In the genomic region with DNA sequence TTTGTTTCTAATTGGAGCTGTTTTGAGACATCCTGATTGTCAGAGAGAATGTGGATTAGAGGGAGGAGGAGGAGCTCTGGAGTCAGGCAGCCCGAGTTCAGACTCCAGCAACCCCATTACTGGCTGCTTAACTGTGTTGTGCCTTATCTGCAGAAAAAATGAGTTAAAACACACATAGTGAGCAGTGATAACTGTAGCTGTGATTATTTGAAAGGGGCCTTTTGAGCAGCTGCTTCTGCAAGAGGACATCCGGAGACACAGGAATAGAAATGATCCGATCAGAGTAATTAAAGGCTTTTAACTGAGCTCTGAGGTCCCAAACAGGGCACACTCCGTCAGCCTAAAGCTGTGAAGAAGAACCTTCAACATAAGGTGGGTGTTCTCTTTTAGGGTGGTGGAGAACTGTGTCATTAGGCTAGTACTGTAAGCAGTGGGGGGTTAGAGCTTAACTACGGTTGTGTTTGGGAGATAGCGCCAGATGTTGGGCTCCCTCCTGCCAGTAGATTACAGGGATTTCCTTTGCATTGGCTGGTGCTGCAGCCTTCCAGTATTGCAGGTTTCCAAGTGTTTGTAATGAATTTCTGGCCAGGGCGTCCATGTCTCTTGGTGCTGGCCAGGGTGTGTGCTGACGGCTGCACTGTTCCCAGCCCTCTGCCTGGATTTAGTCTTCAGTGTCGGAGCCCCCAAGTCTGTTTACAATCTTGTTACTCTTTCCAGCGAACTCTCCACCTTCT, we compare ENCODE assay signal across 8 cellular contexts. TPM values are rescaled to one million over a fixed set of nuclear protein-coding genes. Genes with fewer than 3 reads are reported as not detected.
DNase-seq lines count a peak whose midpoint lies in the region; ATAC-seq, FAIRE-seq and TF ChIP-seq lines count a peak whose summit lies in the region.

No MANE protein-coding gene starts in this region.

- H3K27ac Mint-ChIP-seq in H9: peak overlapping the region; percentile 46 to 93 (median 91)
- no peak overlapping the region for H3K27ac Mint-ChIP-seq in astrocyte (ENCODE audit: unreplicated experiment)
- no peak overlapping the region for H3K27ac Mint-ChIP-seq in activated CD8-positive, alpha-beta T cell treated with anti-CD3 and anti-CD28 coated beads for 36 hours

- no peak overlapping the region for H3K4ac ChIP-seq in H9 (ENCODE audit: low read depth, low read length)

- no peaks in the 10 kb centered on the region for H3K23me2 ChIP-seq in H9 (ENCODE audit: insufficient read length, low read depth, low read length, poor library complexity, severe bottlenecking)

- FAIRE-seq in astrocyte (lab: Jason Lieb, UNC): no peak

- H3K9ac ChIP-seq in H9 (ENCODE audit: extremely low read depth, insufficient read length, low read length) (no peak overlapping the region), astrocyte (ENCODE audit: low read length) (peak overlapping the region; percentile 14), skeletal muscle satellite cell (ENCODE audit: low read depth, low read length) (peak overlapping the region; percentile 18)

- H4K20me1 ChIP-seq in H9 (ENCODE audit: control insufficient read depth, insufficient read depth, insufficient read length): no peaks in the 10 kb centered on the region
- peaks cover 94% of the 10 kb centered on the region for H4K20me1 ChIP-seq in astrocyte (ENCODE audit: insufficient read depth, low read length)

- 0 out of 2 replicates have a peak overlapping the region, but pooled peaks have one; percentile 5 for H3K14ac ChIP-seq in H9 (ENCODE audit: insufficient read depth, low read length)

- no peak for TF ChIP-seq CTCF in H9 (conservative IDR thresholded peaks at IDR 0.05)
- TF ChIP-seq CTCF in astrocyte (IDR thresholded peaks at IDR 0.05; ENCODE audit: insufficient read depth, low read depth, low read length): no peak
- no peak for TF ChIP-seq CTCF in activated CD8-positive, alpha-beta T cell treated with anti-CD3 and anti-CD28 coated beads for 36 hours (IDR thresholded peaks at IDR 0.05)

- POLR2A ChIA-PET in activated CD8-positive, alpha-beta T cell treated with anti-CD3 and anti-CD28 coated beads for 36 hours (lab: Charles Lee): interaction anchor here (1.0 to 1.1 kb wide), 3 partner anchors 12 to 106 kb away, joined by 3 to 4 read pairs (median 3); no protein-coding TSS in a partner anchor

- H3K4me3 Mint-ChIP-seq in H9 (peak overlapping the region; percentile 34 to 58), astrocyte (ENCODE audit: unreplicated experiment) (peak overlapping the region; percentile 66)
- no peak overlapping the region for H3K4me3 Mint-ChIP-seq in activated CD8-positive, alpha-beta T cell treated with anti-CD3 and anti-CD28 coated beads for 36 hours
- H3K4me3 Mint-ChIP-seq in activated T-cell treated with anti-CD3 and anti-CD28 coated beads, Interleukin-2, amount 50 U/mL, for 4 hours: no peak overlapping the region

- no peak overlapping the region for H3K18ac ChIP-seq in H9 (ENCODE audit: insufficient read length, low read depth, low read length)

- no peak overlapping the region for H4K5ac ChIP-seq in H9 (ENCODE audit: insufficient read length, low read depth, low read length)

- H3K56ac ChIP-seq in H9 (ENCODE audit: insufficient read length, low read depth, low read length): no peak overlapping the region

- no peak overlapping the region for H4K91ac ChIP-seq in H9 (ENCODE audit: insufficient read length, low read depth, low read length)

- no peaks in the 10 kb centered on the region for H3K9me3 ChIP-seq in H9 (ENCODE audit: control insufficient read depth, low read depth, low read length)
- H3K9me3 ChIP-seq in astrocyte (ENCODE audit: insufficient read depth, low read depth, low read length): no peaks in the 10 kb centered on the region
- no peaks in the 10 kb centered on the region for H3K9me3 ChIP-seq in skeletal muscle satellite cell (replicated peaks; ENCODE audit: low read length)

- no peak overlapping the region for H2AFZ ChIP-seq in H9 (ENCODE audit: low read length)
- H2AFZ ChIP-seq in astrocyte (ENCODE audit: low read depth, low read length): no peak overlapping the region

- H3K4me3 ChIP-seq in astrocyte (ENCODE audit: insufficient read depth, low read depth, low read length): peak overlapping the region; percentile 15
- H3K4me3 ChIP-seq in skeletal muscle satellite cell (ENCODE audit: low read length): peak overlapping the region; percentile 15

- H3K9me3 Mint-ChIP-seq in H9 (no peaks in the 10 kb centered on the region), astrocyte (ENCODE audit: unreplicated experiment) (no peaks in the 10 kb centered on the region)
- no peaks in the 10 kb centered on the region for H3K9me3 Mint-ChIP-seq in activated CD8-positive, alpha-beta T cell treated with anti-CD3 and anti-CD28 coated beads for 36 hours
- H3K9me3 Mint-ChIP-seq in activated T-cell treated with anti-CD3 and anti-CD28 coated beads, Interleukin-2, amount 50 U/mL, for 4 hours: no peaks in the 10 kb centered on the region

- H3T11ph ChIP-seq in H9 (ENCODE audit: low read length): no peak overlapping the region

- H2BK15ac ChIP-seq in H9 (ENCODE audit: low read depth, low read length): no peak overlapping the region

- no peak overlapping the region for H3K23ac ChIP-seq in H9 (ENCODE audit: insufficient read length, low read depth, low read length)

- H3K27me3 ChIP-seq in H9 (ENCODE audit: insufficient read depth, low read length) (no peaks in the 10 kb centered on the region), astrocyte (ENCODE audit: insufficient read depth, low read length) (no peaks in the 10 kb centered on the region), skeletal muscle satellite cell (ENCODE audit: control insufficient read depth, insufficient read depth, low read length) (no peaks in the 10 kb centered on the region)

- no peak overlapping the region for H2AK5ac ChIP-seq in H9 (ENCODE audit: insufficient read length, low read length)

- intact Hi-C loops in activated CD8-positive, alpha-beta T cell treated with anti-CD3 and anti-CD28 coated beads for 36 hours (cut with micrococcal nuclease): no loop called here

- CTCF ChIA-PET in activated CD8-positive, alpha-beta T cell treated with anti-CD3 and anti-CD28 coated beads for 36 hours (lab: Charles Lee): interaction anchor here (0.8 to 2.7 kb wide), 3 partner anchors 15 to 104 kb away, joined by 3 to 8 read pairs (median 3); no protein-coding TSS in a partner anchor

- WGBS in H9 (ENCODE audit: extremely low coverage, insufficient read length, low lambda C conversion rate): no CpG with 5 or more reads among the region's 10 CpGs

- no peak overlapping the region for H2BK120ac ChIP-seq in H9 (ENCODE audit: low read depth, low read length, poor library complexity, severe bottlenecking)

- H2BK5ac ChIP-seq in H9 (ENCODE audit: insufficient read length, low read length): no peak overlapping the region

- no peak for ATAC-seq in esophagus mucosa
- ATAC-seq in activated CD8-positive, alpha-beta T cell treated with anti-CD3 and anti-CD28 coated beads for 36 hours: no peak
- no peak for ATAC-seq in activated T-cell treated with anti-CD3 and anti-CD28 coated beads, Interleukin-2, amount 50 U/mL, for 4 hours

- H3K36me3 Mint-ChIP-seq in H9 (ENCODE audit: insufficient read depth in 1 of 3, low read depth in 3 of 3): no peaks in the 10 kb centered on the region; a peak in 1 of 7 replicates
- H3K36me3 Mint-ChIP-seq in astrocyte (ENCODE audit: low read depth, unreplicated experiment): peaks cover 3% of the 10 kb centered on the region
- peaks cover 3% of the 10 kb centered on the region for H3K36me3 Mint-ChIP-seq in activated CD8-positive, alpha-beta T cell treated with anti-CD3 and anti-CD28 coated beads for 36 hours (ENCODE audit: low read depth)
- H3K36me3 Mint-ChIP-seq in activated T-cell treated with anti-CD3 and anti-CD28 coated beads, Interleukin-2, amount 50 U/mL, for 4 hours (ENCODE audit: insufficient read depth): peaks cover 11% of the 10 kb centered on the region

- H3K4me1 ChIP-seq in H9 (ENCODE audit: insufficient read depth, low read length): peaks cover 2% of the 10 kb centered on the region; the same call in 1 of the 2 replicates
- H3K4me1 ChIP-seq in astrocyte (ENCODE audit: insufficient read depth, low read length): peaks cover 28% of the 10 kb centered on the region
- peaks cover 46% of the 10 kb centered on the region for H3K4me1 ChIP-seq in skeletal muscle satellite cell (ENCODE audit: control insufficient read depth, insufficient read depth, low read length)

- no peaks in the 10 kb centered on the region for H3K27me3 Mint-ChIP-seq in H9 (ENCODE audit: low read depth)
- no peaks in the 10 kb centered on the region for H3K27me3 Mint-ChIP-seq in astrocyte (ENCODE audit: low read depth, unreplicated experiment)
- H3K27me3 Mint-ChIP-seq in activated CD8-positive, alpha-beta T cell treated with anti-CD3 and anti-CD28 coated beads for 36 hours: no peaks in the 10 kb centered on the region
- no peaks in the 10 kb centered on the region for H3K27me3 Mint-ChIP-seq in activated T-cell treated with anti-CD3 and anti-CD28 coated beads, Interleukin-2, amount 50 U/mL, for 4 hours (ENCODE audit: low read depth)

- DNase-seq in H9 (peak; percentile 33), astrocyte (ENCODE audit: low read depth) (no peak), iPS-NIHi11 (ENCODE audit: low spot score) (peak; percentile 44), dedifferentiated amniotic fluid mesenchymal stem cell (ENCODE audit: extremely low spot score) (no peak)
- no peak for DNase-seq in activated CD8-positive, alpha-beta T cell treated with anti-CD3 and anti-CD28 coated beads for 36 hours
- no peak for DNase-seq in activated T-cell treated with anti-CD3 and anti-CD28 coated beads, Interleukin-2, amount 50 U/mL, for 4 hours

- peaks cover 13% of the 10 kb centered on the region for H3K79me1 ChIP-seq in H9 (ENCODE audit: insufficient read depth, low read depth, low read length, poor library complexity, severe bottlenecking)

- H3K36me3 ChIP-seq in astrocyte (ENCODE audit: insufficient read depth, low read length) (no peaks in the 10 kb centered on the region), skeletal muscle satellite cell (ENCODE audit: insufficient read depth, low read length) (no peaks in the 10 kb centered on the region)

- H3K4me1 Mint-ChIP-seq in H9 (peaks cover 48 to 56% of the 10 kb centered on the region in 2 experiments), astrocyte (ENCODE audit: low read depth, unreplicated experiment) (peaks cover 46% of the 10 kb centered on the region)
- peaks cover 74% of the 10 kb centered on the region for H3K4me1 Mint-ChIP-seq in activated CD8-positive, alpha-beta T cell treated with anti-CD3 and anti-CD28 coated beads for 36 hours (ENCODE audit: low read depth)
- peaks cover 75% of the 10 kb centered on the region for H3K4me1 Mint-ChIP-seq in activated T-cell treated with anti-CD3 and anti-CD28 coated beads, Interleukin-2, amount 50 U/mL, for 4 hours (ENCODE audit: low read depth)

- H3K4me2 ChIP-seq in H9 (ENCODE audit: insufficient read depth, insufficient read length, low read length): peak overlapping the region; percentile 40
- H3K4me2 ChIP-seq in astrocyte (ENCODE audit: low read length): peak overlapping the region; percentile 75
- H3K4me2 ChIP-seq in skeletal muscle satellite cell (ENCODE audit: low read length): peak overlapping the region; percentile 70

- no peak overlapping the region for H2BK12ac ChIP-seq in H9 (ENCODE audit: insufficient read length, low read depth, low read length)

- H3K27ac ChIP-seq in H9 (ENCODE audit: insufficient read length, low read depth, low read length) (peak overlapping the region; percentile 7), astrocyte (ENCODE audit: low read depth, low read length) (peak overlapping the region; percentile 12)

- no peak overlapping the region for H2BK20ac ChIP-seq in H9 (ENCODE audit: low read depth, low read length, poor library complexity, severe bottlenecking)

- no peak overlapping the region for H4K8ac ChIP-seq in H9 (replicated peaks; ENCODE audit: insufficient read length, low read depth, low read length)

- peaks cover 15% of the 10 kb centered on the region; the same call in 1 of the 2 replicates for H3K79me2 ChIP-seq in H9 (ENCODE audit: insufficient read depth, low read length)
- H3K79me2 ChIP-seq in astrocyte (ENCODE audit: insufficient read depth, low read length): peaks cover 98% of the 10 kb centered on the region

RNA-seq across cellular contexts. Expression of a gene that starts 24.3 kb away (rescaled TPM):
- total RNA-seq in H9 (2021): 163 and 166 TPM in 2 replicates
- 258 and 280 TPM in 2 replicates for total RNA-seq in astrocyte
- total RNA-seq in skeletal muscle satellite cell (2012; rRNA removed): 109 and 111 TPM in 2 replicates
- 133 TPM for total RNA-seq in esophagus mucosa
- total RNA-seq in activated CD8-positive, alpha-beta T cell treated with anti-CD3 and anti-CD28 coated beads for 36 hours: 100 to 1,000 TPM; 149 to 154 TPM
- total RNA-seq in activated T-cell treated with anti-CD3 and anti-CD28 coated beads, Interleukin-2, amount 50 U/mL, for 4 hours: 100 to 1,000 TPM; 147 to 175 (median 153) TPM

Comparison
In these comparisons a context has a peak if more than half of its experiments do, and no peak if none do; other contexts are left out.
1. DNase-seq: peak in H9 (single experiment) and iPS-NIHi11 (single experiment); none in astrocyte (single experiment), activated CD8-positive, alpha-beta T cell treated with anti-CD3 and anti-CD28 coated beads for 36 hours (single experiment), dedifferentiated amniotic fluid mesenchymal stem cell (single experiment) and activated T-cell treated with anti-CD3 and anti-CD28 coated beads, Interleukin-2, amount 50 U/mL, for 4 hours (single experiment).
2. H3K27ac Mint-ChIP-seq: peak in H9 (3 of 3); none in astrocyte (single experiment) and activated CD8-positive, alpha-beta T cell treated with anti-CD3 and anti-CD28 coated beads for 36 hours (single experiment).
3. H3K4me3 Mint-ChIP-seq: peak in H9 (2 of 2) and astrocyte (single experiment); none in activated CD8-positive, alpha-beta T cell treated with anti-CD3 and anti-CD28 coated beads for 36 hours (single experiment) and activated T-cell treated with anti-CD3 and anti-CD28 coated beads, Interleukin-2, amount 50 U/mL, for 4 hours (single experiment).
4. Peak in every context shown above with its lines, with median percentiles within 50 percentile points of each other: H3K4me2 ChIP-seq.